ENCODE assay signal across 25 cellular contexts in the genomic region with DNA sequence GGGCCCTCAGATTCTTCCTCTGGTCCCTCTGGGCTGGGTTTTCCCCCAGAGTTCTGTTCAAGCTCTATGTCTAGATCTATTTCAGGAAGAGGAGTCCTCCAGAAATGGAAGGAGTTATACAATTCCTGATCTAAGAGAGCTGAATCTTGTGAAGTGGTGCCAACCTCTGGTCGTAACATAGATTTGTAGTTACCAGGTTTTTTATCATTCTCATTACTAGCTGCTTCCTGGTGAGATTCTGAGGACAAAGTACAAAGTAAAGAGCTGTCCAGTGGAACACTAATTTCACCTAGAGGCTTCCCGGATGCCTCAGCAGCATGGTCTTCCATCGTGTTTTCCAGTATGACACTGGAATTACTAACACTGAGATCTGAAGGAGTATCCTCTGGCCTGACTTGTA.
"Had no signal": no experiment of that assay in that cellular context is flagged by ENCODE, and none has a peak within 500 bp of the region (broad histone marks: within the 10 kb centered on the region; RNA-seq: fewer than 3 reads in every experiment).

No MANE protein-coding gene starts in this region.

- FAIRE-seq: pancreas had no signal

- H3K27me3 ChIP-seq: cardiac muscle cell, esophagus muscularis mucosa, gastroesophageal sphincter, neutrophil, pancreas, upper lobe of left lung had no signal

- H3K27ac ChIP-seq: cardiac muscle cell, esophagus muscularis mucosa, gastroesophageal sphincter, neutrophil, pancreas, thoracic aorta, upper lobe of left lung had no signal

- ATAC-seq: activated CD4-positive, CD25-positive, alpha-beta regulatory T cell treated with anti-CD3 and anti-CD28 coated beads, Interleukin-2, amount 50 U/mL, for 24 hours; activated naive CD8-positive, alpha-beta T cell treated with anti-CD3 and anti-CD28 coated beads, Interleukin-2, amount 50 U/mL, for 24 hours; gastroesophageal sphincter; natural killer cell treated with Interleukin-12 subunit alpha and Interleukin-12 subunit beta and Interleukin-15 and Interleukin-18, amount 100 ng/mL, for 72 hours; sciatic nerve; stimulated activated naive B cell treated with anti-CD40 and anti-IgM and Interleukin-4, amounts not matched to agents 10 μg/mL and 1 μg/mL and 100 μg/mL, for 72 hours had no signal

- H3K4me1 ChIP-seq: pancreas had no signal

- DNase-seq: activated CD4-positive, alpha-beta memory T cell treated with anti-CD3 and anti-CD28 coated beads, Interleukin-2, amount 10 ng/mL, durations not matched to agents 7 days and 5 days; activated CD4-positive, alpha-beta T cell treated with anti-CD3 and anti-CD28 coated beads, Interleukin-2, amount 10 ng/mL, durations not matched to agents 24 days and 14 days; activated effector memory CD4-positive, alpha-beta T cell treated with anti-CD3 and anti-CD28 coated beads, Interleukin-2, amount 50 U/mL, for 16 hours; activated naive CD4-positive, alpha-beta T cell treated with anti-CD3 and anti-CD28 coated beads, Interleukin-2, amount 10 ng/mL, durations not matched to agents 7 days and 5 days; activated naive CD8-positive, alpha-beta T cell treated with anti-CD3 and anti-CD28 coated beads, Interleukin-2, amount 50 U/mL, for 24 hours; dermis blood vessel endothelial cell; effector memory CD4-positive, alpha-beta T cell; head of caudate nucleus; islet precursor cell; pancreas; SK-N-SH; stimulated activated CD4-positive, alpha-beta T cell treated with anti-CD3 and anti-CD28 coated beads, Interleukin-2, amount 100 ng/mL, for 48 hours; stimulated activated CD8-positive, alpha-beta memory T cell treated with anti-CD3 and anti-CD28 coated beads, Interleukin-4, amount 100 ng/mL, for 48 hours; stimulated activated naive B cell treated with anti-CD40 and anti-IgM and Interleukin-4, amounts not matched to agents 10 μg/mL and 1 μg/mL and 100 μg/mL, for 72 hours; upper lobe of left lung had no signal

- H3K27me3 Mint-ChIP-seq: activated CD4-positive, alpha-beta memory T cell treated with anti-CD3 and anti-CD28 coated beads, Interleukin-2, amount 10 ng/mL, durations not matched to agents 7 days and 5 days; activated CD4-positive, alpha-beta T cell treated with anti-CD3 and anti-CD28 coated beads, Interleukin-2, amount 10 ng/mL, durations not matched to agents 24 days and 14 days; activated naive CD4-positive, alpha-beta T cell treated with anti-CD3 and anti-CD28 coated beads, Interleukin-2, amount 10 ng/mL, durations not matched to agents 7 days and 5 days; activated naive CD8-positive, alpha-beta T cell treated with anti-CD3 and anti-CD28 coated beads, Interleukin-2, amount 50 U/mL, for 24 hours; natural killer cell treated with Interleukin-12 subunit alpha and Interleukin-12 subunit beta and Interleukin-15 and Interleukin-18, amount 100 ng/mL, for 72 hours; stimulated activated naive B cell treated with anti-CD40 and anti-IgM and Interleukin-4, amounts not matched to agents 10 μg/mL and 1 μg/mL and 100 μg/mL, for 72 hours had no signal

- H3K4me3 Mint-ChIP-seq: activated CD4-positive, alpha-beta memory T cell treated with anti-CD3 and anti-CD28 coated beads, Interleukin-2, amount 10 ng/mL, durations not matched to agents 7 days and 5 days; activated CD4-positive, alpha-beta T cell treated with anti-CD3 and anti-CD28 coated beads, Interleukin-2, amount 10 ng/mL, durations not matched to agents 24 days and 14 days; activated naive CD4-positive, alpha-beta T cell treated with anti-CD3 and anti-CD28 coated beads, Interleukin-2, amount 10 ng/mL, durations not matched to agents 7 days and 5 days; activated naive CD8-positive, alpha-beta T cell treated with anti-CD3 and anti-CD28 coated beads, Interleukin-2, amount 50 U/mL, for 24 hours; natural killer cell treated with Interleukin-12 subunit alpha and Interleukin-12 subunit beta and Interleukin-15 and Interleukin-18, amount 100 ng/mL, for 72 hours; stimulated activated naive B cell treated with anti-CD40 and anti-IgM and Interleukin-4, amounts not matched to agents 10 μg/mL and 1 μg/mL and 100 μg/mL, for 72 hours had no signal

- H3K4me1 Mint-ChIP-seq: activated CD4-positive, alpha-beta memory T cell treated with anti-CD3 and anti-CD28 coated beads, Interleukin-2, amount 10 ng/mL, durations not matched to agents 7 days and 5 days; activated CD4-positive, alpha-beta T cell treated with anti-CD3 and anti-CD28 coated beads, Interleukin-2, amount 10 ng/mL, durations not matched to agents 24 days and 14 days; activated naive CD4-positive, alpha-beta T cell treated with anti-CD3 and anti-CD28 coated beads, Interleukin-2, amount 10 ng/mL, durations not matched to agents 7 days and 5 days; activated naive CD8-positive, alpha-beta T cell treated with anti-CD3 and anti-CD28 coated beads, Interleukin-2, amount 50 U/mL, for 24 hours; stimulated activated naive B cell treated with anti-CD40 and anti-IgM and Interleukin-4, amounts not matched to agents 10 μg/mL and 1 μg/mL and 100 μg/mL, for 72 hours had no signal

- H3K27ac Mint-ChIP-seq: activated CD4-positive, alpha-beta memory T cell treated with anti-CD3 and anti-CD28 coated beads, Interleukin-2, amount 10 ng/mL, durations not matched to agents 7 days and 5 days; activated CD4-positive, alpha-beta T cell treated with anti-CD3 and anti-CD28 coated beads, Interleukin-2, amount 10 ng/mL, durations not matched to agents 24 days and 14 days; activated naive CD4-positive, alpha-beta T cell treated with anti-CD3 and anti-CD28 coated beads, Interleukin-2, amount 10 ng/mL, durations not matched to agents 7 days and 5 days; activated naive CD8-positive, alpha-beta T cell treated with anti-CD3 and anti-CD28 coated beads, Interleukin-2, amount 50 U/mL, for 24 hours; natural killer cell treated with Interleukin-12 subunit alpha and Interleukin-12 subunit beta and Interleukin-15 and Interleukin-18, amount 100 ng/mL, for 72 hours; stimulated activated naive B cell treated with anti-CD40 and anti-IgM and Interleukin-4, amounts not matched to agents 10 μg/mL and 1 μg/mL and 100 μg/mL, for 72 hours had no signal

- H3K9me3 ChIP-seq: esophagus muscularis mucosa, gastroesophageal sphincter, neutrophil, pancreas, SK-N-SH, thoracic aorta, upper lobe of left lung had no signal

- H3K9me3 Mint-ChIP-seq: activated CD4-positive, alpha-beta memory T cell treated with anti-CD3 and anti-CD28 coated beads, Interleukin-2, amount 10 ng/mL, durations not matched to agents 7 days and 5 days; activated CD4-positive, alpha-beta T cell treated with anti-CD3 and anti-CD28 coated beads, Interleukin-2, amount 10 ng/mL, durations not matched to agents 24 days and 14 days; activated naive CD4-positive, alpha-beta T cell treated with anti-CD3 and anti-CD28 coated beads, Interleukin-2, amount 10 ng/mL, durations not matched to agents 7 days and 5 days; activated naive CD8-positive, alpha-beta T cell treated with anti-CD3 and anti-CD28 coated beads, Interleukin-2, amount 50 U/mL, for 24 hours; natural killer cell treated with Interleukin-12 subunit alpha and Interleukin-12 subunit beta and Interleukin-15 and Interleukin-18, amount 100 ng/mL, for 72 hours; stimulated activated naive B cell treated with anti-CD40 and anti-IgM and Interleukin-4, amounts not matched to agents 10 μg/mL and 1 μg/mL and 100 μg/mL, for 72 hours had no signal

- H3K9ac ChIP-seq: SK-N-SH had no signal

- H3K4me3 ChIP-seq: cardiac muscle cell, esophagus muscularis mucosa, gastroesophageal sphincter, lung, pancreas, smooth muscle cell, thoracic aorta, upper lobe of left lung had no signal

- H3K4me2 ChIP-seq: SK-N-SH, smooth muscle cell had no signal
